Comparison of ENCODE assay signal across 7 cellular contexts in the genomic region with DNA sequence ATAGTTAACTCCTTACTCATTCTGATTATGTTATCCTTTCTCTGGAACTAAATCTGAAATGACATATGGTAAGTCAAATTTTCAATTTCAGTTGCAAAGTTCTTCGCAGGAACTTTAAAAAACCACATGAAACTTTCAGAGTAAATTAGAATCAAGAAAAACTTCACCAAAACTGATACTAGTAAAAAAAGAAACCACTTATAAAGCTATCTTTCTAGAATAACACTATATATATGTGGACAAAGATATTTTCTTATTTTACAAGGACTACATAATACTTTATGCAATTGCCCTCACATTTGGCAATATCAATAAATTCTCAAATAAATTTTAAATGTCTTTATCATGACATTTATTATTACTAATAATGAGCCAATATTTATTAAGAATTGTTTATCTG.
"Had no signal": no experiment of that assay in that cellular context is flagged by ENCODE, and none has a peak within 500 bp of the region (broad histone marks: within the 10 kb centered on the region; RNA-seq: fewer than 3 reads in every experiment).

No MANE protein-coding gene starts in this region.

- H3K9ac ChIP-seq: GM23248 had no signal

- ATAC-seq: K562 had no signal

- FAIRE-seq: HTR-8/SVneo, K562 had no signal

- H3K4me3 ChIP-seq: GM23248, HAP-1, K562 had no signal

- H3K36me3 ChIP-seq: HAP-1 had no signal

- H3K9me3 ChIP-seq: HAP-1 had no signal

- H3K27ac ChIP-seq: GM23248 had no signal

- DNase-seq: GM23248, GOT3, H7, IMR-90 had no signal

- H2AFZ ChIP-seq: GM23248 had no signal
